Comparison of ENCODE assay signal across 15 cellular contexts in the genomic region with DNA sequence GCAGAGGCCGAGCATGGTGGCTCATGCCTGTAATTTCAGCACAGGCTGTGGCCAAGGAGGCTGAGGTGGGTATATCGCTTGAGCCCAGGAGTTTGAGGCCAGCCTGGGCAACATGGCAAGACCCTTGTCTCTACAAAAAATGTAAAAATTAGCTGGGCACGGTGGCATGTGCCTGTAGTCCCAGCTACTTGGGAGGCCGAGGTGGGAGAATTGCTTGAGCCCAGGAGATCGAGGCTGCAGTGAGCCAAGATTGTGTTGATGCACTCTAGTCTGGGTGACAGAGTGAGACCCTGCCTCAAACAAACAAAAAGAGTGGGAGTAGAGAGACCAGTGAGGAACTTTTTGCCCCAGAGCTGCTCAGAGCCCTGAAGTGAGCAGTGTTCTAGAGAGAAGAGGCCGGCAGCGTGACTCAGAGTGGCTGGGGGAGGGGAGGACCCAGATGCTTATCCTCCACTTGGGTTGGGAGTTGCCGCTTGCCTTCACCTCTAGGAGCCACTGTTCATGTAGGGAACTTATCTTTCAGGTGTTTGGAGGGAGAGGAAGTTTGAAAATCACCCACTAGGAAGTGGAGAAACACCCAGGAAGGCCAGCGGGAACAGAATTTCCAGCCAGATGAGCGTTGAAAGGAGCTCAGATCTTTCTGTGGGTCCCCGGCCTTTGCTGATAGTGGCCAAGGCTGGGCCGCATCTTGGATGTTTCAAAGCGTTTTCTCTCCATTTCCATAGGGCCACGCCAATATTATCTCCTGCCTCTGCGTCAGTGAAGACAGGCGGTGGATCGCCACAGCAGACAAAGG. TPM values are rescaled to one million over a fixed set of nuclear protein-coding genes. Genes with fewer than 3 reads are reported as not detected.
A peak's percentile ranks its signal among the peaks of the same experiment; 100 is the strongest.
DNase-seq lines count a peak whose midpoint lies in the region; ATAC-seq, FAIRE-seq and TF ChIP-seq lines count a peak whose summit lies in the region.
"Had no signal": no experiment of that assay in that cellular context is flagged by ENCODE, and none has a peak within 500 bp of the region (broad histone marks: within the 10 kb centered on the region; RNA-seq: fewer than 3 reads in every experiment).

No MANE protein-coding gene starts in this region.

- H3K36me3 Mint-ChIP-seq in immature natural killer cell = peaks cover 0 to 19% (median 8%) of the 10 kb centered on the region in 3 donors

- H3K4me1 Mint-ChIP-seq in immature natural killer cell = peaks cover 0 to 4% of the 10 kb centered on the region in 2 donors

- H3K9me1 ChIP-seq in K562 (ENCODE audit: control insufficient read depth, insufficient read depth, low read length) = no peaks in the 10 kb centered on the region

- peaks cover 0 to 4% (median 2%) of the 10 kb centered on the region in 3 donors for H3K27me3 Mint-ChIP-seq in immature natural killer cell (ENCODE audit: low read depth in 3 of 3)

- 5% methylated on average over 15 of the region's 17 CpGs for WGBS in K562 (ENCODE audit: insufficient coverage, low coverage, missing lambda C conversion rate)
- 89 to 92% (median 90%) methylated on average over 17 of the region's 17 CpGs for WGBS in psoas muscle, 3 donors

- no peaks in the 10 kb centered on the region for H3K27me3 ChIP-seq in K562 (ENCODE audit: control insufficient read depth in 2 of 2, insufficient read depth in 2 of 2, low read length in 2 of 2)
- H3K27me3 ChIP-seq in left lung = no peaks in the 10 kb centered on the region
- H3K27me3 ChIP-seq in psoas muscle (ENCODE audit: insufficient read depth in 3 of 3, low read length in 2 of 3) = no peaks in the 10 kb centered on the region

- H3K27ac ChIP-seq in K562 (ENCODE audit: extremely low read depth, low read depth, low read length) (peak overlapping the region; percentile 95), left lung (no peak overlapping the region), psoas muscle (no peak overlapping the region)
- H3K27ac ChIP-seq: C4-2B, coronary artery, parathyroid adenoma had no signal

- no peaks in the 10 kb centered on the region for H4K20me1 ChIP-seq in K562 (replicated peaks; ENCODE audit: control insufficient read depth, insufficient read depth, low read length)

- H3K36me3 ChIP-seq in K562 (ENCODE audit: control insufficient read depth, insufficient read depth, low read length) = peaks cover 22% of the 10 kb centered on the region
- H3K36me3 ChIP-seq in left lung = no peaks in the 10 kb centered on the region
- peaks cover 0 to 42% of the 10 kb centered on the region in 2 donors for H3K36me3 ChIP-seq in psoas muscle (ENCODE audit: insufficient read depth in 1 of 2, low read depth in 1 of 2)

- peak overlapping the region; percentile 89 for H3K9ac ChIP-seq in K562 (ENCODE audit: insufficient read depth in 1 of 2, low read depth in 2 of 2, low read length in 2 of 2)
- H3K9ac ChIP-seq: parathyroid adenoma had no signal

- DNase-seq in Daoy (ENCODE audit: low read depth) = peak; percentile 59
- peak; percentile 24 for DNase-seq in MV-4-11 (lab: John Stamatoyannopoulos, UW)
- peak; percentile 93 to 96 (median 94) for DNase-seq in K562 (ENCODE audit: extremely low read depth in 1 of 4, low spot score in 3 of 4)
- DNase-seq in left lung = peak; percentile 70 to 84
- DNase-seq in immature natural killer cell = no peak
- DNase-seq in psoas muscle = no peak
- DNase-seq: activated CD4-positive, alpha-beta T cell treated with anti-CD3 and anti-CD28 coated beads, Interleukin-2, amount 50 U/mL, for 1 hour; activated naive CD4-positive, alpha-beta T cell; stimulated activated naive CD4-positive, alpha-beta T cell had no signal

- peak; percentile 97 for FAIRE-seq in K562 (lab: Jason Lieb, UNC)
- FAIRE-seq: frontal cortex had no signal

- in situ Hi-C loops in K562 (cut with MboI) = no loop called here

- peak; percentile 33 to 51; a peak in 3 of 4 replicates for TF ChIP-seq RAD21 in K562 (CRISPR knock-in tag; conservative IDR thresholded peaks at IDR 0.05 in 1 of 2, IDR thresholded peaks at IDR 0.05 in 1 of 2)

- CTCF ChIA-PET in K562 (lab: Yijun Ruan, JAX; ENCODE audit: low intra/inter-chr PET ratio) = no interaction called here

- peak; percentile 79 for TF ChIP-seq EP300 in K562 (IDR thresholded peaks at IDR 0.05; ENCODE audit: low read length)

- H3K4me2 ChIP-seq in K562 (ENCODE audit: insufficient read depth, low read length) = peak overlapping the region; percentile 92

- H3K4me1 ChIP-seq in K562 (replicated peaks in 1 of 2; ENCODE audit: control insufficient read depth in 2 of 2, insufficient read depth in 2 of 2, low read length in 2 of 2) (peaks cover 25 to 29% of the 10 kb centered on the region in 2 experiments; a peak in 4 of 5 replicates), left lung (no peaks in the 10 kb centered on the region), psoas muscle (no peaks in the 10 kb centered on the region)
- H3K4me1 ChIP-seq: parathyroid adenoma had no signal

- H3K4me3 Mint-ChIP-seq in immature natural killer cell = no peak overlapping the region

- peak overlapping the region; percentile 47 for H3K4me3 ChIP-seq in K562
- no peak overlapping the region for H3K4me3 ChIP-seq in left lung
- H3K4me3 ChIP-seq in psoas muscle = no peak overlapping the region
- H3K4me3 ChIP-seq: coronary artery had no signal

- H3K27ac Mint-ChIP-seq in immature natural killer cell = peak overlapping the region in 1 of 6 donors; percentile 24

- TF ChIP-seq CTCF in K562 (IDR thresholded peaks at IDR 0.05 in 2 of 3, conservative IDR thresholded peaks at IDR 0.05 in 1 of 3; ENCODE audit: insufficient read depth in 2 of 3, low read depth in 1 of 3, low read length in 3 of 3) = peak; percentile 65 to 68 (median 66)
- TF ChIP-seq CTCF in left lung (IDR thresholded peaks at IDR 0.05) = no peak
- no peak for TF ChIP-seq CTCF in psoas muscle (IDR thresholded peaks at IDR 0.05)

- peaks cover 22% of the 10 kb centered on the region for H3K79me2 ChIP-seq in K562 (ENCODE audit: control insufficient read depth, insufficient read depth, low read length)
- H3K79me2 ChIP-seq: parathyroid adenoma had no signal

- ATAC-seq in K562 (peak; percentile 98), left lung (peak; percentile 99), HG02981 (IDR thresholded peaks at IDR 0.05; ENCODE audit: unreplicated experiment) (no peak), psoas muscle (no peak), GM21723 (IDR thresholded peaks at IDR 0.05; ENCODE audit: unreplicated experiment) (no peak)

- TF ChIP-seq POLR2A in K562 (conservative IDR thresholded peaks at IDR 0.05) = peak; percentile 80

- BruUV-seq in K562 (replicated peaks; lab: Mats Ljungman, UMichigan) = no TSS peak

- POLR2A ChIA-PET in K562 (lab: Yijun Ruan, JAX) = interaction anchor here (0.6 to 2.1 kb wide), 12 partner anchors 10 to 529 kb away, joined by 3 to 6 read pairs (median 4); no protein-coding TSS in a partner anchor

- peak overlapping the region; percentile 98 for H2AFZ ChIP-seq in K562 (ENCODE audit: low read depth, low read length)
- H2AFZ ChIP-seq: parathyroid adenoma had no signal

- intact Hi-C loops in K562 (cut with micrococcal nuclease) (loop anchor here (5.0 kb wide), 1 partner anchor 89 kb away; a partner anchor contains a TSS), left lung (cut with DNase I) (no loop called here), psoas muscle (cut with DNase I) (no loop called here)

- H3K9me3 ChIP-seq in K562 (replicated peaks; ENCODE audit: control insufficient read depth, insufficient read depth, low read depth, low read length) (no peaks in the 10 kb centered on the region), left lung (no peaks in the 10 kb centered on the region), psoas muscle (no peaks in the 10 kb centered on the region)

- peaks cover 0 to 2% (median 0%) of the 10 kb centered on the region in 6 donors for H3K9me3 Mint-ChIP-seq in immature natural killer cell

RNA-seq across cellular contexts. Expression of a gene that starts 15.3 kb away (rescaled TPM):
- 3.0 and 4.2 TPM in 2 replicates for total RNA-seq in Daoy (2014; rRNA removed; shearing (Covaris generic))
- total RNA-seq in K562 (2011; cell fraction: chromatin; rRNA removed; ENCODE audit: low replicate concordance) = 69.4 and 86.7 TPM in 2 replicates
- total RNA-seq in K562 (2011; cell fraction: nucleolus; rRNA removed) = 33.5 and 44.6 TPM in 2 replicates
- 42.5 and 56.6 TPM in 2 replicates for total RNA-seq in K562 (2011; cell fraction: nucleoplasm; rRNA removed)
- total RNA-seq in K562 (2014; rRNA removed) (23.9 and 25.2 TPM in 2 replicates), K562 (2014; rRNA removed; fragmentation: Illumina TruSeq; extraction: Trizol) (16.6 and 19.0 TPM in 2 replicates), K562 (2015; rRNA removed; fragmentation: Illumina TruSeq; extraction: Trizol) (16.2 and 19.1 TPM in 2 replicates), K562 (2021) (17.2 and 18.2 TPM in 2 replicates), left lung (1 to 10 TPM; 5.2 to 8.4 TPM), psoas muscle (under 1 TPM; 0.36 to 0.66 (median 0.63) TPM)
- polyA plus RNA-seq in K562 (2011; rRNA removed) (20.0 and 22.2 TPM in 2 replicates), K562 (2014; fragmentation: Illumina TruSeq; extraction: Trizol) (16.5 and 18.1 TPM in 2 replicates), K562 (2014; fragmentation: Nextera tagmentation; extraction: Ambion mirVana) (10 to 100 TPM; 17.4 to 24.3 TPM), K562 (2014; rRNA removed) (27.7 and 31.0 TPM in 2 replicates), immature natural killer cell (under 1 TPM in 1 of 3 donors, not detected in 2; 0.04 TPM), psoas muscle (under 1 TPM; 0.39 to 0.79 (median 0.79) TPM)
- polyA plus RNA-seq in K562 (2011; cell fraction: cytosol; rRNA removed) = 12.2 and 17.2 TPM in 2 replicates
- polyA plus RNA-seq in K562 (2011; cell fraction: nucleus; rRNA removed) = 42.3 and 43.1 TPM in 2 replicates
- polyA plus RNA-seq in K562 (2012) = 12.5 and 19.8 TPM in 2 replicates
- polyA minus RNA-seq in K562 (2011; rRNA and poly(A)+ RNA removed) = 38.6 and 40.6 TPM in 2 replicates
- polyA minus RNA-seq in K562 (2011; cell fraction: cytosol; rRNA and poly(A)+ RNA removed) = 10.4 and 13.1 TPM in 2 replicates
- polyA minus RNA-seq in K562 (2011; cell fraction: nucleus; rRNA and poly(A)+ RNA removed) = 18.7 and 32.1 TPM in 2 replicates

RNA-seq across cellular contexts. Expression of a gene that starts 45.1 kb away (rescaled TPM):
- 61.6 and 70.8 TPM in 2 replicates for total RNA-seq in Daoy (2014; rRNA removed; shearing (Covaris generic))
- total RNA-seq in K562 (2011; cell fraction: chromatin; rRNA removed; ENCODE audit: low replicate concordance) = 73.2 and 111 TPM in 2 replicates
- 69.7 and 70.4 TPM in 2 replicates for total RNA-seq in K562 (2011; cell fraction: nucleolus; rRNA removed)
- 93.6 and 131 TPM in 2 replicates for total RNA-seq in K562 (2011; cell fraction: nucleoplasm; rRNA removed)
- total RNA-seq in K562 (2014; rRNA removed) = 143 and 187 TPM in 2 replicates
- total RNA-seq in K562 (2014; rRNA removed; fragmentation: Illumina TruSeq; extraction: Trizol) = 34.1 and 34.5 TPM in 2 replicates
- 61.7 and 78.2 TPM in 2 replicates for total RNA-seq in K562 (2015; rRNA removed; fragmentation: Illumina TruSeq; extraction: Trizol)
- total RNA-seq in K562 (2021) = 66.4 and 71.7 TPM in 2 replicates
- 61.3 and 68.5 TPM in 2 replicates for polyA plus RNA-seq in K562 (2011; rRNA removed)
- polyA plus RNA-seq in K562 (2011; cell fraction: cytosol; rRNA removed) = 61.8 and 93.1 TPM in 2 replicates
- 51.5 and 53.5 TPM in 2 replicates for polyA plus RNA-seq in K562 (2011; cell fraction: nucleus; rRNA removed)
- 76.1 and 85.2 TPM in 2 replicates for polyA plus RNA-seq in K562 (2012)
- polyA plus RNA-seq in K562 (2014; fragmentation: Illumina TruSeq; extraction: Trizol) = 31.0 and 60.0 TPM in 2 replicates
- polyA plus RNA-seq in K562 (2014; fragmentation: Nextera tagmentation; extraction: Ambion mirVana) = 10 to 100 TPM; 12.2 to 22.8 TPM
- 92.2 and 107 TPM in 2 replicates for polyA plus RNA-seq in K562 (2014; rRNA removed)
- 29.3 and 37.7 TPM in 2 replicates for polyA minus RNA-seq in K562 (2011; rRNA and poly(A)+ RNA removed)
- 23.0 and 42.7 TPM in 2 replicates for polyA minus RNA-seq in K562 (2011; cell fraction: cytosol; rRNA and poly(A)+ RNA removed)
- 13.3 and 29.5 TPM in 2 replicates for polyA minus RNA-seq in K562 (2011; cell fraction: nucleus; rRNA and poly(A)+ RNA removed)
- total RNA-seq in left lung = 10 to 100 TPM; 39.3 to 53.8 TPM
- 100 to 1,000 TPM in 1 of 3 donors, 10 to 100 TPM in 2; 92.9 to 120 (median 98.2) TPM for polyA plus RNA-seq in immature natural killer cell
- total RNA-seq in psoas muscle = 10 to 100 TPM; 20.1 to 34.0 (median 25.5) TPM
- 100 to 1,000 TPM in 1 of 3 donors, 10 to 100 TPM in 2; 50.9 to 131 (median 57.5) TPM for polyA plus RNA-seq in psoas muscle

Comparison
In these comparisons a context has a peak if more than half of its experiments do, and no peak if none do; other contexts are left out.
1. DNase-seq: peak in Daoy (single experiment), MV-4-11 (single experiment), K562 (4 of 4) and left lung (2 of 2); none in immature natural killer cell (0 of 3) and psoas muscle (0 of 2).
2. ATAC-seq: peak in K562 (single experiment) and left lung (single experiment); none in HG02981 (single experiment), psoas muscle (0 of 4) and GM21723 (single experiment).
3. CTCF ChIP-seq: peak in K562 (3 of 3); none in left lung (0 of 2) and psoas muscle (single experiment).